10 cellular contexts compared by ENCODE assay signal in genomic region chr1:170707959-170708666, GRCh38. TPM values are rescaled to one million over a fixed set of nuclear protein-coding genes. Genes with fewer than 3 reads are reported as not detected.
DNase-seq lines count a peak whose midpoint lies in the region; ATAC-seq and TF ChIP-seq lines count a peak whose summit lies in the region.
"Had no signal": no experiment of that assay in that cellular context is flagged by ENCODE, and none has a peak within 500 bp of the region (broad histone marks: within the 10 kb centered on the region; RNA-seq: fewer than 3 reads in every experiment).

No MANE protein-coding gene starts in this region.

- no peaks in the 10 kb centered on the region for H4K20me1 ChIP-seq in GM23248 (ENCODE audit: insufficient read depth)

- TF ChIP-seq CTCF in fibroblast of villous mesenchyme (IDR thresholded peaks at IDR 0.05; ENCODE audit: insufficient read depth, low read depth, low read length) (no peak), Peyer's patch (IDR thresholded peaks at IDR 0.05) (no peak)

- no peak for TF ChIP-seq POLR2A in Peyer's patch (IDR thresholded peaks at IDR 0.05)

- H3K4me1 ChIP-seq in GM23248 (ENCODE audit: insufficient read depth) (peaks cover 89% of the 10 kb centered on the region), SJSA1 (replicated peaks) (peaks cover 49% of the 10 kb centered on the region), Peyer's patch (no peaks in the 10 kb centered on the region)

- no peaks in the 10 kb centered on the region for H3K27me3 ChIP-seq in GM23248 (replicated peaks; ENCODE audit: insufficient read depth)
- H3K27me3 ChIP-seq in SJSA1 (replicated peaks) = no peaks in the 10 kb centered on the region
- no peaks in the 10 kb centered on the region for H3K27me3 ChIP-seq in Peyer's patch

- H2AFZ ChIP-seq in GM23248 = no peak overlapping the region

- peaks cover 81% of the 10 kb centered on the region for H3F3A ChIP-seq in GM23248 (ENCODE audit: insufficient read depth)

- H3K36me3 ChIP-seq in GM23248 (ENCODE audit: low read depth) (no peaks in the 10 kb centered on the region), SJSA1 (no peaks in the 10 kb centered on the region), Peyer's patch (no peaks in the 10 kb centered on the region)

- WGBS in GM23248 (ENCODE audit: low coverage in 1 of 2, low lambda C conversion rate in 2 of 2, missing lambda C conversion rate in 2 of 2), 2 experiments = 1 to 3% methylated on average over 5 of the region's 5 CpGs

- H3K4me2 ChIP-seq in GM23248 (ENCODE audit: unreplicated experiment) = peak overlapping the region; percentile 75

- in situ Hi-C loops in GM23248 (cut with MboI) = no loop called here

- H3K4me3 ChIP-seq in GM23248 = peak overlapping the region; percentile 44
- no peak overlapping the region for H3K4me3 ChIP-seq in SJSA1
- no peak overlapping the region for H3K4me3 ChIP-seq in fibroblast of villous mesenchyme (ENCODE audit: low read depth, low read length)
- H3K4me3 ChIP-seq in skeletal muscle cell (ENCODE audit: low read depth, low read length) = no peak overlapping the region
- no peak overlapping the region for H3K4me3 ChIP-seq in Peyer's patch

- no peak for ATAC-seq in HG02759 (IDR thresholded peaks at IDR 0.05; ENCODE audit: unreplicated experiment)
- ATAC-seq: naive thymus-derived CD4-positive, alpha-beta T cell; stimulated activated memory B cell treated with anti-CD40 and anti-IgM and Interleukin-4, amounts not matched to agents 10 μg/mL and 1 μg/mL and 100 μg/mL, for 72 hours had no signal

- DNase-seq in GM23248 (peak; percentile 96), SJSA1 (ENCODE audit: low read depth in 1 of 2, low spot score in 2 of 2) (peak; percentile 69 to 86), fibroblast of villous mesenchyme (ENCODE audit: low read depth) (peak; percentile 93), skeletal muscle cell (ENCODE audit: low read depth) (peak; percentile 96), Peyer's patch (no peak), activated gamma-delta T cell treated with Interleukin-2 at 50 U/mL for 16 hours (no peak)
- no peak for DNase-seq in effector CD4-positive, alpha-beta T cell
- DNase-seq: naive thymus-derived CD4-positive, alpha-beta T cell had no signal

- H3K9me3 ChIP-seq in GM23248 (ENCODE audit: low read depth) (no peaks in the 10 kb centered on the region), SJSA1 (replicated peaks) (no peaks in the 10 kb centered on the region), Peyer's patch (no peaks in the 10 kb centered on the region)

- H3K79me2 ChIP-seq in GM23248 (ENCODE audit: insufficient read depth) = peaks cover 81% of the 10 kb centered on the region

- no peaks in the 10 kb centered on the region for H3K9me2 ChIP-seq in GM23248 (ENCODE audit: insufficient read depth)

- H3K27ac ChIP-seq in GM23248 = peak overlapping the region; percentile 94
- H3K27ac ChIP-seq in SJSA1 = peak overlapping the region; percentile 87
- no peak overlapping the region for H3K27ac ChIP-seq in Peyer's patch

- peak overlapping the region; percentile 72 for H3K9ac ChIP-seq in GM23248

RNA-seq across cellular contexts. Expression of gene PRRX1, which starts 44.2 kb away (rescaled TPM):
- 179 and 191 TPM in 2 replicates for total RNA-seq in GM23248 (2014; rRNA removed; shearing (Covaris generic))
- polyA plus RNA-seq in GM23248 (2016; fragmentation: Nextera tagmentation; extraction: Ambion mirVana) = 38.8 and 40.1 TPM in 2 replicates
- total RNA-seq in SJSA1 (2014; rRNA removed; shearing (Covaris generic)) = 1.2 and 1.6 TPM in 2 replicates
- total RNA-seq in fibroblast of villous mesenchyme (174 and 203 TPM in 2 replicates), Peyer's patch (10 to 100 TPM in 1 of 4 donors, 1 to 10 TPM in 3; 1.0 to 30.5 (median 2.2) TPM)
- total RNA-seq: naive thymus-derived CD4-positive, alpha-beta T cell had no signal
- polyA plus RNA-seq: naive thymus-derived CD4-positive, alpha-beta T cell had no signal

Comparison
In these comparisons a context has a peak if more than half of its experiments do, and no peak if none do; other contexts are left out.
1. DNase-seq: peak in GM23248 (single experiment), SJSA1 (2 of 2), fibroblast of villous mesenchyme (single experiment) and skeletal muscle cell (single experiment); none in Peyer's patch (0 of 3), effector CD4-positive, alpha-beta T cell (single experiment) and activated gamma-delta T cell treated with Interleukin-2 at 50 U/mL for 16 hours (single experiment).
2. H3K27ac ChIP-seq: peak in GM23248 (single experiment) and SJSA1 (single experiment); none in Peyer's patch (0 of 4).